ENCODE assay signal across 1 cellular context in genomic region chr3:69095636-69096035, GRCh38.
TF ChIP-seq lines count a peak whose summit lies in the region.

No MANE protein-coding gene starts in this region.

TF ChIP-seq in K562, 482 proteins besides CTCF, POLR2A, EP300 and RAD21 (continued from another document and continues in another):
- TF ChIP-seq AFF1 (IDR thresholded peaks at IDR 0.05; ENCODE audit: low read depth in 1 of 2, partially characterized antibody in 2 of 2) (peak in 1 of 2 experiments; percentile 23), CTBP1 (IDR thresholded peaks at IDR 0.05; ENCODE audit: borderline replicate concordance) (peak; percentile 66; the same call in 1 of the 2 replicates), XRCC4 (IDR thresholded peaks at IDR 0.05; ENCODE audit: extremely low read depth, insufficient read depth, insufficient read length) (no peak), BDP1 (IDR thresholded peaks at IDR 0.05; ENCODE audit: insufficient read depth, insufficient read length) (no peak), KDM4B (IDR thresholded peaks at IDR 0.05; ENCODE audit: borderline replicate concordance in 2 of 2, low read depth in 1 of 2) (no peak), SUPT5H (IDR thresholded peaks at IDR 0.05) (no peak), ZNF445 (CRISPR knock-in tag; IDR thresholded peaks at IDR 0.05; ENCODE audit: low read depth) (no peak), ZNF609 (CRISPR knock-in tag; IDR thresholded peaks at IDR 0.05; ENCODE audit: borderline replicate concordance) (no peak), CCNT2 (IDR thresholded peaks at IDR 0.05; ENCODE audit: borderline replicate concordance, extremely low read depth, insufficient read length, low read depth, low read length) (peak; percentile 19), KAT8 (IDR thresholded peaks at IDR 0.05; ENCODE audit: low read depth) (no peak), TCF7L2 (IDR thresholded peaks at IDR 0.05; ENCODE audit: low read depth, low read length) (no peak), VEZF1 (CRISPR knock-in tag; IDR thresholded peaks at IDR 0.05) (0 out of 2 replicates have a peak, but pooled peaks have one; percentile 34), NR3C1 (CRISPR knock-in tag; IDR thresholded peaks at IDR 0.05) (no peak), NR2C2 (CRISPR knock-in tag; IDR thresholded peaks at IDR 0.05) (no peak), NR2C2 (tag; IDR thresholded peaks at IDR 0.05) (no peak), CBFA2T2 (conservative IDR thresholded peaks at IDR 0.05) (0 out of 2 replicates have a peak, but pooled peaks have one; percentile 25), RCOR1 (IDR thresholded peaks at IDR 0.05; ENCODE audit: borderline replicate concordance in 1 of 2, low read depth in 2 of 2, low read length in 2 of 2) (peak in 1 of 2 experiments; percentile 95; a peak in 2 of 4 replicates), GABPB1 (CRISPR knock-in tag; IDR thresholded peaks at IDR 0.05) (no peak), SMARCE1 (IDR thresholded peaks at IDR 0.05) (peak; percentile 46; the same call in 1 of the 2 replicates), ZNF354B (CRISPR knock-in tag; IDR thresholded peaks at IDR 0.05) (no peak), DNMT1 (IDR thresholded peaks at IDR 0.05) (no peak), CBFA2T3 (IDR thresholded peaks at IDR 0.05) (peak; percentile 56), MYBL2 (IDR thresholded peaks at IDR 0.05; ENCODE audit: low read depth) (no peak), MYBL2 (CRISPR knock-in tag; IDR thresholded peaks at IDR 0.05; ENCODE audit: borderline replicate concordance) (no peak), POLR2AphosphoS5 (IDR thresholded peaks at IDR 0.05; ENCODE audit: control insufficient read depth, insufficient read depth, low read depth, low read length) (no peak), KDM1A (IDR thresholded peaks at IDR 0.05) (peak; percentile 86 to 94), TAF1 (IDR thresholded peaks at IDR 0.05; ENCODE audit: control insufficient read depth, extremely low read depth, insufficient read depth, low read length, severe bottlenecking) (no peak), KHSRP (IDR thresholded peaks at IDR 0.05) (no peak), PTRF (tag; IDR thresholded peaks at IDR 0.05) (no peak), ZNF444 (CRISPR knock-in tag; IDR thresholded peaks at IDR 0.05) (no peak), GATAD2A (IDR thresholded peaks at IDR 0.05) (no peak), RUNX1 (IDR thresholded peaks at IDR 0.05; ENCODE audit: low read depth) (no peak), ZEB2 (IDR thresholded peaks at IDR 0.05) (no peak), ATF1 (CRISPR knock-in tag; IDR thresholded peaks at IDR 0.05) (no peak), ATF1 (tag; IDR thresholded peaks at IDR 0.05) (no peak), NCOR1 (IDR thresholded peaks at IDR 0.05) (0 out of 2 replicates have a peak, but pooled peaks have one; percentile 11), ZBTB34 (CRISPR knock-in tag; IDR thresholded peaks at IDR 0.05) (no peak), ARID4B (CRISPR knock-in tag; IDR thresholded peaks at IDR 0.05) (no peak), MCM5 (IDR thresholded peaks at IDR 0.05; ENCODE audit: low read depth) (no peak), ESRRA (IDR thresholded peaks at IDR 0.05; ENCODE audit: borderline replicate concordance, low read depth) (peak; percentile 37; the same call in 1 of the 2 replicates), FIP1L1 (IDR thresholded peaks at IDR 0.05; ENCODE audit: low read depth, low read length, poor library complexity, severe bottlenecking) (no peak), SMAD1 (IDR thresholded peaks at IDR 0.05; ENCODE audit: low read depth, low read length, partially characterized antibody) (no peak), ATF4 (CRISPR knock-in tag; IDR thresholded peaks at IDR 0.05) (no peak), E4F1 (CRISPR knock-in tag; IDR thresholded peaks at IDR 0.05; ENCODE audit: borderline replicate concordance) (no peak), ELF1 (tag; IDR thresholded peaks at IDR 0.05) (no peak)
